ENCODE assay signal across 12 cellular contexts in the genomic region with DNA sequence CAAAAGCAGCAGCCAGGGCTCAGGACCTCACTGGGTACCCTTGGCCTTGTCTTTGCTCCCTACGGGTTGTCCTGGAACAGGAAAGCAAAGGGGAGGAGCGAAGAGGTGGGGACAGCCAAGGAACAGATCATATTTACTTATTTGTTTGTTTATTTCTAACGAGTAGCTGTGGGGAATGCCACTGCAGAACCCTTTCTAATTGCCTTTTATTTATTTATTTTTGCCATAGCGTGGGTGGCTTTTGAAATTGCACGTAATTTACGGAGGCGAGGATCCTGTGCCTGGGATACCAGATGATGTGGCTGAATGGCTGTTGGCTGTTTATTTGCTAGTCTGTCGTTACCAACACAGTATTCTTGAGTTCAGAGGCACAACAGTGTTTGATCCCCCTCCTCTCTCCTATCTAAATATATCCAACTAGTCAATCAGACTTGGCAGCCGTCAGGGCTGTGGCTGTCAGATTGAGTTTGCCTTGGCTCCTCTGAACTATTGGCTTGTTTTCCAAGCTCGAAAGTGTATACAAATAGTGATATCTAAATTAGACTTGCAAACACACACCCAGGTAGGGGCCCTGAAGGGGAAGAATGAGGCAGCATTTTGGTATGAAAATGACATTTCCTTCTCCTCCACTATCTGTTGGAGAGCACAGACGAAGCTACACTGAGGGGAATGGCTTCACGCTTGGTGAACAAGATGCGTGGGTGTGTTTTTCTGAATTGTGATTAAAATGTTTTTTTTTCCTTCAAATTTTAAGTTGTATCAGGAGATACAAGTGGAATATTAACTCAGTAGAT.
DNase-seq lines count a peak whose midpoint lies in the region; ATAC-seq and TF ChIP-seq lines count a peak whose summit lies in the region.
"Had no signal": no experiment of that assay in that cellular context is flagged by ENCODE, and none has a peak within 500 bp of the region (broad histone marks: within the 10 kb centered on the region; RNA-seq: fewer than 3 reads in every experiment).

No MANE protein-coding gene starts in this region.

- H3K4me1 ChIP-seq in psoas muscle, result peaks cover 82% of the 10 kb centered on the region
- peaks cover 7% of the 10 kb centered on the region for H3K4me1 ChIP-seq in osteoblast (ENCODE audit: insufficient read depth, low read length)
- peaks cover 36% of the 10 kb centered on the region for H3K4me1 ChIP-seq in PC-9 (replicated peaks; ENCODE audit: insufficient read depth)

- DNase-seq in NCI-H526 (lab: John Stamatoyannopoulos, UW) (peak; percentile 94 to 96), Right ventricle myocardium superior (no peak), psoas muscle (no peak), foreskin melanocyte (no peak), T-cell (no peak), osteoblast (ENCODE audit: insufficient read length, low spot score, missing footprints) (no peak), PC-9 (no peak)
- DNase-seq: activated CD8-positive, alpha-beta memory T cell treated with anti-CD3 and anti-CD28 coated beads, Interleukin-2, amount 50 U/mL, for 4 hours; brain microvascular endothelial cell; NCI-H226; SW 1271 had no signal

- no peaks in the 10 kb centered on the region for H3K9me2 ChIP-seq in PC-9 (ENCODE audit: insufficient read depth)

- no peaks in the 10 kb centered on the region for H3K9me3 Mint-ChIP-seq in T-cell

- H2AFZ ChIP-seq in osteoblast (ENCODE audit: low read length) (no peak overlapping the region), PC-9 (no peak overlapping the region)

- H3K36me3 ChIP-seq in psoas muscle (ENCODE audit: insufficient read depth in 1 of 2, low read depth in 1 of 2) (no peaks in the 10 kb centered on the region), osteoblast (ENCODE audit: insufficient read depth, low read length) (no peaks in the 10 kb centered on the region), PC-9 (ENCODE audit: low read depth) (no peaks in the 10 kb centered on the region)
- H3K36me3 ChIP-seq: brain microvascular endothelial cell had no signal

- peaks cover 6% of the 10 kb centered on the region for H3K36me3 Mint-ChIP-seq in T-cell

- CTCF ChIA-PET in T-cell (lab: Charles Lee) (no interaction called here), PC-9 (lab: Charles Lee) (no interaction called here)

- H3K27me3 ChIP-seq in psoas muscle (ENCODE audit: insufficient read depth in 3 of 3, low read length in 2 of 3), result no peaks in the 10 kb centered on the region
- no peaks in the 10 kb centered on the region for H3K27me3 ChIP-seq in osteoblast (ENCODE audit: insufficient read depth, low read length)
- no peaks in the 10 kb centered on the region for H3K27me3 ChIP-seq in PC-9 (ENCODE audit: insufficient read depth, low read depth)
- H3K27me3 ChIP-seq: brain microvascular endothelial cell had no signal

- TF ChIP-seq CTCF in psoas muscle (IDR thresholded peaks at IDR 0.05) (no peak), osteoblast (IDR thresholded peaks at IDR 0.05; ENCODE audit: extremely low read depth, low read depth, low read length) (no peak), PC-9 (conservative IDR thresholded peaks at IDR 0.05) (no peak)

- H3K9me3 ChIP-seq in psoas muscle (no peaks in the 10 kb centered on the region), osteoblast (ENCODE audit: low read depth, low read length) (no peaks in the 10 kb centered on the region), PC-9 (ENCODE audit: insufficient read depth, low read depth) (no peaks in the 10 kb centered on the region)

- no peaks in the 10 kb centered on the region for H3K27me3 Mint-ChIP-seq in T-cell

- H3K4me1 Mint-ChIP-seq in T-cell, result peaks cover 28 to 37% (median 28%) of the 10 kb centered on the region in 3 donors

- no peak overlapping the region for H3K27ac Mint-ChIP-seq in T-cell

- peak overlapping the region; percentile 93 for H3K27ac ChIP-seq in psoas muscle
- H3K27ac ChIP-seq in osteoblast (ENCODE audit: low read depth, low read length), result no peak overlapping the region
- H3K27ac ChIP-seq in PC-9, result no peak overlapping the region
- H3K27ac ChIP-seq: brain microvascular endothelial cell had no signal

- WGBS in psoas muscle, 3 donors, result 30 to 47% (median 33%) methylated on average over 13 of the region's 13 CpGs

- no peaks in the 10 kb centered on the region for H3K79me2 ChIP-seq in osteoblast (ENCODE audit: insufficient read depth, low read length)
- H3K79me2 ChIP-seq in PC-9 (ENCODE audit: low read depth), result no peaks in the 10 kb centered on the region

- H3F3A ChIP-seq in PC-9 (ENCODE audit: insufficient read depth, low read depth), result peaks cover 13% of the 10 kb centered on the region

- BruUV-seq in PC-9 (replicated peaks; lab: Mats Ljungman, UMichigan), result no TSS peak

- no peak overlapping the region for H3K4me3 Mint-ChIP-seq in T-cell

- H4K20me1 ChIP-seq in osteoblast (ENCODE audit: insufficient read depth, low read length) (no peaks in the 10 kb centered on the region), PC-9 (ENCODE audit: insufficient read depth) (no peaks in the 10 kb centered on the region)

- peak overlapping the region; percentile 41 for H3K4me3 ChIP-seq in psoas muscle
- no peak overlapping the region for H3K4me3 ChIP-seq in osteoblast (ENCODE audit: insufficient read depth, low read length)
- no peak overlapping the region for H3K4me3 ChIP-seq in PC-9

- POLR2A ChIA-PET in T-cell (lab: Charles Lee) (no interaction called here), PC-9 (lab: Charles Lee; ENCODE audit: unreplicated experiment) (no interaction called here)

- no peak overlapping the region for H3K4me2 ChIP-seq in osteoblast (ENCODE audit: insufficient read depth, low read length)
- no peak overlapping the region for H3K4me2 ChIP-seq in PC-9

- ATAC-seq in GM19324 (IDR thresholded peaks at IDR 0.05; ENCODE audit: low FRiP score, unreplicated experiment), result peak; percentile 35
- ATAC-seq in Right ventricle myocardium superior (ENCODE audit: poor library complexity), result peak; percentile 83
- ATAC-seq in psoas muscle, result peak; percentile 59 to 83 (median 71)
- no peak for ATAC-seq in T-cell (replicated peaks in 1 of 4)

- intact Hi-C loops in Right ventricle myocardium superior (cut with DNase I), result no loop called here
- intact Hi-C loops in psoas muscle (cut with DNase I), result no loop called here
- intact Hi-C loops in PC-9 (cut with micrococcal nuclease; ENCODE audit: unreplicated experiment), result no loop called here

Comparison
In these comparisons a context has a peak if more than half of its experiments do, and no peak if none do; other contexts are left out.
1. ATAC-seq: peak in GM19324 (single experiment), Right ventricle myocardium superior (single experiment) and psoas muscle (4 of 4); none in T-cell (0 of 4).
2. DNase-seq: peak in NCI-H526 (2 of 2); none in Right ventricle myocardium superior (single experiment), psoas muscle (0 of 2), foreskin melanocyte (single experiment), T-cell (0 of 34), osteoblast (single experiment) and PC-9 (0 of 2).